18 cellular contexts compared by ENCODE assay signal in genomic region chr21:27480841-27481261, GRCh38.
A peak's percentile ranks its signal among the peaks of the same experiment; 100 is the strongest.
DNase-seq lines count a peak whose midpoint lies in the region; ATAC-seq and TF ChIP-seq lines count a peak whose summit lies in the region.
"Had no signal": no experiment of that assay in that cellular context is flagged by ENCODE, and none has a peak within 500 bp of the region (broad histone marks: within the 10 kb centered on the region; RNA-seq: fewer than 3 reads in every experiment).

No MANE protein-coding gene starts in this region.

- H3K36me3 ChIP-seq in brain microvascular endothelial cell (replicated peaks) = no peaks in the 10 kb centered on the region
- H3K36me3 ChIP-seq in kidney epithelial cell (ENCODE audit: control insufficient read depth, insufficient read depth, low read length) = no peaks in the 10 kb centered on the region
- H3K36me3 ChIP-seq: BE2C, Peyer's patch, right atrium auricular region had no signal

- in situ Hi-C loops in brain microvascular endothelial cell (cut with HindIII; ENCODE audit: low pct_ligation_motif_present, low sequenced_read_pairs) = no loop called here

- POLR2A ChIA-PET in activated CD4-positive, alpha-beta memory T cell treated with anti-CD3 and anti-CD28 coated beads, Interleukin-2, amount 10 ng/mL, durations not matched to agents 7 days and 5 days (lab: Charles Lee) = no interaction called here

- H3K4me3 ChIP-seq in brain microvascular endothelial cell (ENCODE audit: low read depth, low read length) (no peak overlapping the region), kidney epithelial cell (ENCODE audit: low read depth, low read length) (no peak overlapping the region)
- H3K4me3 ChIP-seq: Peyer's patch, right atrium auricular region had no signal

- H3K4me1 Mint-ChIP-seq in activated CD4-positive, alpha-beta memory T cell treated with anti-CD3 and anti-CD28 coated beads, Interleukin-2, amount 10 ng/mL, durations not matched to agents 7 days and 5 days = no peaks in the 10 kb centered on the region

- no peaks in the 10 kb centered on the region for H3K36me3 Mint-ChIP-seq in activated CD4-positive, alpha-beta memory T cell treated with anti-CD3 and anti-CD28 coated beads, Interleukin-2, amount 10 ng/mL, durations not matched to agents 7 days and 5 days (ENCODE audit: low read depth)

- H3K27me3 ChIP-seq in brain microvascular endothelial cell (replicated peaks) (no peaks in the 10 kb centered on the region), kidney epithelial cell (ENCODE audit: control insufficient read depth, insufficient read depth, low read length) (no peaks in the 10 kb centered on the region)
- H3K27me3 ChIP-seq: BE2C, Peyer's patch, right atrium auricular region had no signal

- no peaks in the 10 kb centered on the region for H3K27me3 Mint-ChIP-seq in activated CD4-positive, alpha-beta memory T cell treated with anti-CD3 and anti-CD28 coated beads, Interleukin-2, amount 10 ng/mL, durations not matched to agents 7 days and 5 days

- ATAC-seq in HG03139 (IDR thresholded peaks at IDR 0.05; ENCODE audit: unreplicated experiment) = no peak
- ATAC-seq: HepG2 had no signal

- CTCF ChIA-PET in activated CD4-positive, alpha-beta memory T cell treated with anti-CD3 and anti-CD28 coated beads, Interleukin-2, amount 10 ng/mL, durations not matched to agents 7 days and 5 days (lab: Charles Lee) = no interaction called here

- DNase-seq in AG20443 (ENCODE audit: low spot score) = peak; percentile 66
- peak; percentile 43 for DNase-seq in HT1080 (ENCODE audit: low read depth)
- peak; percentile 28 for DNase-seq in brain microvascular endothelial cell
- DNase-seq in kidney epithelial cell (ENCODE audit: low read depth) = peak; percentile 18
- DNase-seq in activated CD4-positive, alpha-beta memory T cell treated with anti-CD3 and anti-CD28 coated beads, Interleukin-2, amount 10 ng/mL, durations not matched to agents 7 days and 5 days = no peak
- no peak for DNase-seq in NK-92 (lab: John Stamatoyannopoulos, UW; ENCODE audit: unreplicated experiment)
- DNase-seq in activated CD4-positive, alpha-beta T cell treated with anti-CD3 and anti-CD28 coated beads, Interleukin-2, amount 50 U/mL, for 1 hour = no peak
- DNase-seq: activated CD4-positive, alpha-beta T cell treated with anti-CD3 and anti-CD28 coated beads, Interleukin-2, amount 50 U/mL, for 48 hours; activated naive CD4-positive, alpha-beta T cell; BE2C; cerebellar nuclear complex; NCI-H1417 treated with DMSO at 0.1 percent for 48 hours; Peyer's patch; stimulated activated CD4-positive, alpha-beta T cell treated with anti-CD3 and anti-CD28 coated beads, Interleukin-4, amount 100 ng/mL, for 1 hour; stimulated activated naive CD4-positive, alpha-beta T cell had no signal

- TF ChIP-seq CTCF in brain microvascular endothelial cell (IDR thresholded peaks at IDR 0.05; ENCODE audit: low read depth, low read length, missing control alignments) (no peak), kidney epithelial cell (IDR thresholded peaks at IDR 0.05; ENCODE audit: insufficient read depth, low read length, poor library complexity, severe bottlenecking) (no peak)

- no peak overlapping the region for H3K27ac Mint-ChIP-seq in activated CD4-positive, alpha-beta memory T cell treated with anti-CD3 and anti-CD28 coated beads, Interleukin-2, amount 10 ng/mL, durations not matched to agents 7 days and 5 days

- H3K4me3 Mint-ChIP-seq in activated CD4-positive, alpha-beta memory T cell treated with anti-CD3 and anti-CD28 coated beads, Interleukin-2, amount 10 ng/mL, durations not matched to agents 7 days and 5 days = no peak overlapping the region

- H3K9me3 Mint-ChIP-seq in activated CD4-positive, alpha-beta memory T cell treated with anti-CD3 and anti-CD28 coated beads, Interleukin-2, amount 10 ng/mL, durations not matched to agents 7 days and 5 days = peaks cover 7% of the 10 kb centered on the region

- no peak overlapping the region for H3K27ac ChIP-seq in brain microvascular endothelial cell
- H3K27ac ChIP-seq: Peyer's patch, right atrium auricular region had no signal

Comparison
In these comparisons a context has a peak if more than half of its experiments do, and no peak if none do; other contexts are left out.
1. DNase-seq: peak in AG20443 (single experiment), HT1080 (single experiment), brain microvascular endothelial cell (single experiment) and kidney epithelial cell (single experiment); none in activated CD4-positive, alpha-beta memory T cell treated with anti-CD3 and anti-CD28 coated beads, Interleukin-2, amount 10 ng/mL, durations not matched to agents 7 days and 5 days (single experiment), NK-92 (single experiment) and activated CD4-positive, alpha-beta T cell treated with anti-CD3 and anti-CD28 coated beads, Interleukin-2, amount 50 U/mL, for 1 hour (single experiment).